8 cellular contexts compared by ENCODE assay signal in genomic region chr21:13979608-13980007, GRCh38.
A peak's percentile ranks its signal among the peaks of the same experiment; 100 is the strongest.
DNase-seq lines count a peak whose midpoint lies in the region; ATAC-seq and TF ChIP-seq lines count a peak whose summit lies in the region.
"Not testable (repeated sequence)": the region's sequence is repeated elsewhere in the genome, so short reads cannot be mapped to it uniquely, and the experiment has no call there.

No MANE protein-coding gene starts in this region.

- H3K4me3 ChIP-seq in psoas muscle, result peak overlapping the region; percentile 32

- H3K36me3 ChIP-seq in psoas muscle (ENCODE audit: insufficient read depth in 1 of 2, low read depth in 1 of 2), result not testable (repeated sequence)

- not testable (repeated sequence) for H3K27me3 ChIP-seq in psoas muscle (ENCODE audit: insufficient read depth in 3 of 3, low read length in 2 of 3)

- not testable (repeated sequence) for H3K36me3 Mint-ChIP-seq in activated CD4-positive, alpha-beta T cell treated with anti-CD3 and anti-CD28 coated beads, Interleukin-2, amount 10 ng/mL, durations not matched to agents 24 days and 14 days (ENCODE audit: low read depth); immature natural killer cell

- not testable (repeated sequence) for H3K27ac Mint-ChIP-seq in activated CD4-positive, alpha-beta T cell treated with anti-CD3 and anti-CD28 coated beads, Interleukin-2, amount 10 ng/mL, durations not matched to agents 24 days and 14 days
- peak overlapping the region in 3 of 6 donors; percentile 40 to 85 (median 70) for H3K27ac Mint-ChIP-seq in immature natural killer cell

- H3K27ac ChIP-seq in 22Rv1, result peak overlapping the region; percentile 44
- not testable (repeated sequence) for H3K27ac ChIP-seq in psoas muscle

- peak overlapping the region; percentile 43 for H3K4me3 Mint-ChIP-seq in activated CD4-positive, alpha-beta T cell treated with anti-CD3 and anti-CD28 coated beads, Interleukin-2, amount 10 ng/mL, durations not matched to agents 24 days and 14 days
- H3K4me3 Mint-ChIP-seq in immature natural killer cell, result peak overlapping the region in 3 of 5 donors; percentile 82 to 91 (median 86)

- ATAC-seq in GM18505 (IDR thresholded peaks at IDR 0.05; ENCODE audit: unreplicated experiment) (peak; percentile 24), GM21825 (IDR thresholded peaks at IDR 0.05; ENCODE audit: unreplicated experiment) (peak; percentile 15), HG03460 (IDR thresholded peaks at IDR 0.05; ENCODE audit: unreplicated experiment) (peak; percentile 5)
- ATAC-seq in psoas muscle, result not testable (repeated sequence)

- in situ Hi-C loops in T47D (cut with HindIII; ENCODE audit: low pct_unique_long_range_greater_than_20kb, low sequenced_read_pairs), result not testable (repeated sequence)

- not testable (repeated sequence) for H3K27me3 Mint-ChIP-seq in activated CD4-positive, alpha-beta T cell treated with anti-CD3 and anti-CD28 coated beads, Interleukin-2, amount 10 ng/mL, durations not matched to agents 24 days and 14 days; immature natural killer cell (ENCODE audit: low read depth in 3 of 3)

- not testable (repeated sequence) for TF ChIP-seq CTCF in 22Rv1 (IDR thresholded peaks at IDR 0.05); psoas muscle (IDR thresholded peaks at IDR 0.05)

- H3K4me1 Mint-ChIP-seq in activated CD4-positive, alpha-beta T cell treated with anti-CD3 and anti-CD28 coated beads, Interleukin-2, amount 10 ng/mL, durations not matched to agents 24 days and 14 days, result not testable (repeated sequence)
- H3K4me1 Mint-ChIP-seq in immature natural killer cell, result peaks cover 9 to 13% of the 10 kb centered on the region in 2 donors

- not testable (repeated sequence) for H3K9me3 ChIP-seq in psoas muscle

- WGBS in psoas muscle, 3 donors, result 15 to 87% (median 19%) methylated on average over 26 of the region's 26 CpGs

- not testable (repeated sequence) for H3K4me1 ChIP-seq in psoas muscle

- intact Hi-C loops in activated CD4-positive, alpha-beta T cell treated with anti-CD3 and anti-CD28 coated beads, Interleukin-2, amount 10 ng/mL, durations not matched to agents 24 days and 14 days (cut with micrococcal nuclease); psoas muscle (cut with DNase I): not testable (repeated sequence)

- DNase-seq in activated CD4-positive, alpha-beta T cell treated with anti-CD3 and anti-CD28 coated beads, Interleukin-2, amount 10 ng/mL, durations not matched to agents 24 days and 14 days; psoas muscle: not testable (repeated sequence)
- DNase-seq in T47D (ENCODE audit: low read depth in 1 of 2, low spot score in 1 of 2) (peak; percentile 6 to 17), immature natural killer cell (peak in 2 of 3 donors; percentile 14 to 26)

- TF ChIP-seq POLR2A in GM18505 (IDR thresholded peaks at IDR 0.05; ENCODE audit: borderline replicate concordance, extremely low read depth, insufficient read depth, insufficient read length), result not testable (repeated sequence)

- H3K9me3 Mint-ChIP-seq in activated CD4-positive, alpha-beta T cell treated with anti-CD3 and anti-CD28 coated beads, Interleukin-2, amount 10 ng/mL, durations not matched to agents 24 days and 14 days; immature natural killer cell: not testable (repeated sequence)
